In the genomic region with DNA sequence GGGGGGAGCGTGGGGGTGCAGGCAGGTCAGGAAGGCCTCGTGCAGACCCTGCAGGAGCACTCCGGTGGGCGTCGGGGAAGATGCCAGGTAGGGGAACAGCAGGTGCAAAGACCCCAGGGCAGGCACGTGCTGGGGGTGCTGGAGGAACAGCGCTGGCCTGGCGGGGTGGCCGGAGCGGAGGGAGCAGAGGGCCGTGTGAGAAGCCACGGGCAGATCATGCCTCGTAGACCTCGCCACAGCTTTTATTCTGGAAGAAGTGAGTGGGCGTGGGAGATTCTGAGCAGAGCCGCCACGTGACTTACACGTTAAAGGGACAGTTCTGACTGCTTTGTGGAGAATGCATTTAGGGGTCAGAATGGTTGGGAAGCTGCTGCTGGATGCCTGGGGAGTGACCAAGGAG, we compare ENCODE assay signal across 28 cellular contexts. TPM values are rescaled to one million over a fixed set of nuclear protein-coding genes. Genes with fewer than 3 reads are reported as not detected.
"Had no signal": no experiment of that assay in that cellular context is flagged by ENCODE, and none has a peak within 500 bp of the region (broad histone marks: within the 10 kb centered on the region; RNA-seq: fewer than 3 reads in every experiment).

No MANE protein-coding gene starts in this region.

- H3K4me3 ChIP-seq: left lung, pancreas, psoas muscle, smooth muscle cell, thoracic aorta, upper lobe of left lung had no signal

- DNase-seq: activated CD4-positive, alpha-beta T cell treated with anti-CD3 and anti-CD28 coated beads for 36 hours; activated CD4-positive, alpha-beta T cell treated with anti-CD3 and anti-CD28 coated beads, Interleukin-2, amount 50 U/mL, for 48 hours; activated naive CD4-positive, alpha-beta T cell treated with Interleukin-2 at 50 U/mL for 16 hours; activated naive CD8-positive, alpha-beta T cell treated with anti-CD3 and anti-CD28 coated beads for 36 hours; activated T-cell treated with anti-CD3 and anti-CD28 coated beads, Interleukin-2, amount 50 U/mL, for 48 hours; central memory CD4-positive, alpha-beta T cell; effector memory CD4-positive, alpha-beta T cell; foreskin melanocyte; immature natural killer cell; kidney glomerular epithelial cell; mammary epithelial cell; natural killer cell; psoas muscle; stimulated activated CD4-positive, alpha-beta T cell treated with anti-CD3 and anti-CD28 coated beads, Interleukin-15, amount 100 ng/mL, for 24 hours; stimulated activated naive B cell treated with anti-CD40 and anti-IgM and Interleukin-4, amounts not matched to agents 10 μg/mL and 1 μg/mL and 100 μg/mL, for 72 hours; T-helper 1 cell; T-helper 9 cell had no signal

- ATAC-seq: activated CD4-positive, alpha-beta T cell treated with anti-CD3 and anti-CD28 coated beads for 36 hours; left lung; natural killer cell; pancreas; psoas muscle; sciatic nerve; stimulated activated naive B cell treated with anti-CD40 and anti-IgM and Interleukin-4, amounts not matched to agents 10 μg/mL and 1 μg/mL and 100 μg/mL, for 72 hours; WTC11 had no signal

- H3K27ac Mint-ChIP-seq: activated CD4-positive, alpha-beta T cell treated with anti-CD3 and anti-CD28 coated beads for 36 hours; activated naive CD8-positive, alpha-beta T cell treated with anti-CD3 and anti-CD28 coated beads for 36 hours; mesothelial cell of epicardium; natural killer cell; stimulated activated naive B cell treated with anti-CD40 and anti-IgM and Interleukin-4, amounts not matched to agents 10 μg/mL and 1 μg/mL and 100 μg/mL, for 72 hours; WTC11 had no signal

- H3K4me2 ChIP-seq: smooth muscle cell had no signal

- H3K36me3 ChIP-seq: left lung, pancreas, thoracic aorta, upper lobe of left lung had no signal

- H3K27me3 Mint-ChIP-seq: activated CD4-positive, alpha-beta T cell treated with anti-CD3 and anti-CD28 coated beads for 36 hours had no signal

- H3K27me3 ChIP-seq: pancreas, upper lobe of left lung had no signal

- H3K4me1 ChIP-seq: left lung, pancreas, psoas muscle, upper lobe of left lung had no signal

- H3K4me1 Mint-ChIP-seq: mesothelial cell of epicardium, WTC11 had no signal

- H3K9me3 ChIP-seq: pancreas, psoas muscle had no signal

- H3K27ac ChIP-seq: left lung, pancreas, psoas muscle, thoracic aorta, upper lobe of left lung had no signal

- FAIRE-seq: astrocyte, colon, pancreas had no signal

- H3K4me3 Mint-ChIP-seq: activated CD4-positive, alpha-beta T cell treated with anti-CD3 and anti-CD28 coated beads for 36 hours; activated naive CD8-positive, alpha-beta T cell treated with anti-CD3 and anti-CD28 coated beads for 36 hours; mesothelial cell of epicardium; natural killer cell; stimulated activated naive B cell treated with anti-CD40 and anti-IgM and Interleukin-4, amounts not matched to agents 10 μg/mL and 1 μg/mL and 100 μg/mL, for 72 hours; WTC11 had no signal

RNA-seq across cellular contexts. Expression of gene NTSR1, which starts 9.3 kb away (rescaled TPM):
- total RNA-seq: activated CD8-positive, alpha-beta memory T cell treated with anti-CD3 and anti-CD28 coated beads for 36 hours; activated naive CD8-positive, alpha-beta T cell treated with anti-CD3 and anti-CD28 coated beads for 36 hours; thoracic aorta had no signal
- polyA plus RNA-seq: immature natural killer cell, smooth muscle cell had no signal
